Comparison of ENCODE assay signal across 36 cellular contexts in genomic region chr17:80114758-80115157, GRCh38. TPM values are rescaled to one million over a fixed set of nuclear protein-coding genes. Genes with fewer than 3 reads are reported as not detected.
"Had no signal": no experiment of that assay in that cellular context is flagged by ENCODE, and none has a peak within 500 bp of the region (broad histone marks: within the 10 kb centered on the region; RNA-seq: fewer than 3 reads in every experiment).

No MANE protein-coding gene starts in this region.

- FAIRE-seq: astrocyte, bronchial epithelial cell, frontal cortex had no signal

- ATAC-seq: activated CD4-positive, CD25-positive, alpha-beta regulatory T cell treated with anti-CD3 and anti-CD28 coated beads, Interleukin-2, amount 50 U/mL, for 24 hours; activated CD8-positive, alpha-beta T cell treated with anti-CD3 and anti-CD28 coated beads for 36 hours; activated naive CD4-positive, alpha-beta T cell treated with anti-CD3 and anti-CD28 coated beads, Interleukin-2, amount 50 U/mL, for 72 hours; activated T-cell treated with anti-CD3 and anti-CD28 coated beads, Interleukin-2, amount 50 U/mL, for 72 hours; esophagus mucosa; heart left ventricle; T-helper 17 cell had no signal

- H3K27ac Mint-ChIP-seq: activated B cell treated with CpG ODN at 0.5 μM for 24 hours; activated CD8-positive, alpha-beta T cell treated with anti-CD3 and anti-CD28 coated beads for 36 hours; activated naive CD4-positive, alpha-beta T cell treated with anti-CD3 and anti-CD28 coated beads for 36 hours; activated naive CD4-positive, alpha-beta T cell treated with anti-CD3 and anti-CD28 coated beads, Interleukin-2, amount 50 U/mL, for 72 hours; activated naive CD8-positive, alpha-beta T cell treated with anti-CD3 and anti-CD28 coated beads, Interleukin-2, amount 10 ng/mL, durations not matched to agents 7 days and 5 days; activated T-cell treated with anti-CD3 and anti-CD28 coated beads, Interleukin-2, amount 50 U/mL, for 24 hours; dendritic cell treated with granulocyte-macrophage colony-stimulating factor and Interleukin-4, amounts not matched to agents 40 ng/mL and 50 ng/mL, for 4 days; endodermal cell; T-helper 17 cell; T-helper 2 cell treated with Interferon-gamma antibody and Interleukin-4, amounts not matched to agents 5 μg/mL and 100 μg/mL, for 36 hours had no signal

- DNase-seq: activated B cell treated with CpG ODN at 0.5 μM for 24 hours; activated CD4-positive, alpha-beta T cell treated with anti-CD3 and anti-CD28 coated beads for 48 hours; activated CD4-positive, alpha-beta T cell treated with anti-CD3 and anti-CD28 coated beads, Interleukin-2, amount 50 U/mL, for 1 hour; activated CD4-positive, alpha-beta T cell treated with anti-CD3 and anti-CD28 coated beads, Interleukin-2, amount 50 U/mL, for 48 hours; activated CD8-positive, alpha-beta memory T cell treated with anti-CD3 and anti-CD28 coated beads, Interleukin-2, amount 50 U/mL, for 48 hours; activated CD8-positive, alpha-beta T cell treated with anti-CD3 and anti-CD28 coated beads for 36 hours; activated effector memory CD4-positive, alpha-beta T cell treated with Interleukin-2 at 50 U/mL for 16 hours; activated gamma-delta T cell treated with Interleukin-2 at 50 U/mL for 16 hours; activated naive CD4-positive, alpha-beta T cell treated with anti-CD3 and anti-CD28 coated beads for 36 hours; activated naive CD8-positive, alpha-beta T cell treated with anti-CD3 and anti-CD28 coated beads, Interleukin-2, amount 10 ng/mL, durations not matched to agents 7 days and 5 days; activated T-cell treated with anti-CD3 and anti-CD28 coated beads for 4 hours; activated T-cell treated with anti-CD3 and anti-CD28 coated beads, Interleukin-2, amount 50 U/mL, for 24 hours; activated T-cell treated with anti-CD3 and anti-CD28 coated beads, Interleukin-2, amount 50 U/mL, for 72 hours; amniotic stem cell; anterior cingulate cortex; brain microvascular endothelial cell; dorsolateral prefrontal cortex; effector memory CD4-positive, alpha-beta T cell; endodermal cell; foreskin fibroblast; heart left ventricle; T-helper 1 cell; T-helper 17 cell; T1000; WERI-Rb-1 had no signal

- H3K4me1 Mint-ChIP-seq: central memory CD8-positive, alpha-beta T cell had no signal

- H3K9me3 Mint-ChIP-seq: activated naive CD8-positive, alpha-beta T cell treated with anti-CD3 and anti-CD28 coated beads, Interleukin-2, amount 10 ng/mL, durations not matched to agents 7 days and 5 days; central memory CD8-positive, alpha-beta T cell; dendritic cell treated with granulocyte-macrophage colony-stimulating factor and Interleukin-4, amounts not matched to agents 40 ng/mL and 50 ng/mL, for 4 days; T-helper 2 cell treated with Interferon-gamma antibody and Interleukin-4, amounts not matched to agents 5 μg/mL and 100 μg/mL, for 36 hours had no signal

- H3K27me3 Mint-ChIP-seq: activated B cell treated with CpG ODN at 0.5 μM for 24 hours; activated CD8-positive, alpha-beta T cell treated with anti-CD3 and anti-CD28 coated beads for 36 hours; activated naive CD8-positive, alpha-beta T cell treated with anti-CD3 and anti-CD28 coated beads, Interleukin-2, amount 10 ng/mL, durations not matched to agents 7 days and 5 days; activated T-cell treated with anti-CD3 and anti-CD28 coated beads, Interleukin-2, amount 50 U/mL, for 24 hours; central memory CD8-positive, alpha-beta T cell; dendritic cell treated with granulocyte-macrophage colony-stimulating factor and Interleukin-4, amounts not matched to agents 40 ng/mL and 50 ng/mL, for 4 days; T-helper 17 cell had no signal

- H3K4me3 Mint-ChIP-seq: activated B cell treated with CpG ODN at 0.5 μM for 24 hours; activated CD8-positive, alpha-beta T cell treated with anti-CD3 and anti-CD28 coated beads for 36 hours; activated naive CD4-positive, alpha-beta T cell treated with anti-CD3 and anti-CD28 coated beads for 36 hours; activated naive CD8-positive, alpha-beta T cell treated with anti-CD3 and anti-CD28 coated beads, Interleukin-2, amount 10 ng/mL, durations not matched to agents 7 days and 5 days; activated T-cell treated with anti-CD3 and anti-CD28 coated beads, Interleukin-2, amount 50 U/mL, for 24 hours; activated T-cell treated with anti-CD3 and anti-CD28 coated beads, Interleukin-2, amount 50 U/mL, for 72 hours; central memory CD8-positive, alpha-beta T cell; dendritic cell treated with granulocyte-macrophage colony-stimulating factor and Interleukin-4, amounts not matched to agents 40 ng/mL and 50 ng/mL, for 4 days; endodermal cell; T-helper 17 cell; T-helper 2 cell treated with Interferon-gamma antibody and Interleukin-4, amounts not matched to agents 5 μg/mL and 100 μg/mL, for 36 hours had no signal

RNA-seq across cellular contexts. Expression of gene CARD14, which starts 55.1 kb away (rescaled TPM):
- total RNA-seq: activated B cell treated with CpG ODN at 0.5 μM for 24 hours; activated CD8-positive, alpha-beta memory T cell treated with anti-CD3 and anti-CD28 coated beads for 36 hours; activated naive CD4-positive, alpha-beta T cell treated with anti-CD3 and anti-CD28 coated beads for 36 hours; activated naive CD8-positive, alpha-beta T cell treated with anti-CD3 and anti-CD28 coated beads, Interleukin-2, amount 10 ng/mL, durations not matched to agents 7 days and 5 days; astrocyte; cardiac septum; T-helper 17 cell had no signal
